8 cellular contexts compared by ENCODE assay signal in the genomic region with DNA sequence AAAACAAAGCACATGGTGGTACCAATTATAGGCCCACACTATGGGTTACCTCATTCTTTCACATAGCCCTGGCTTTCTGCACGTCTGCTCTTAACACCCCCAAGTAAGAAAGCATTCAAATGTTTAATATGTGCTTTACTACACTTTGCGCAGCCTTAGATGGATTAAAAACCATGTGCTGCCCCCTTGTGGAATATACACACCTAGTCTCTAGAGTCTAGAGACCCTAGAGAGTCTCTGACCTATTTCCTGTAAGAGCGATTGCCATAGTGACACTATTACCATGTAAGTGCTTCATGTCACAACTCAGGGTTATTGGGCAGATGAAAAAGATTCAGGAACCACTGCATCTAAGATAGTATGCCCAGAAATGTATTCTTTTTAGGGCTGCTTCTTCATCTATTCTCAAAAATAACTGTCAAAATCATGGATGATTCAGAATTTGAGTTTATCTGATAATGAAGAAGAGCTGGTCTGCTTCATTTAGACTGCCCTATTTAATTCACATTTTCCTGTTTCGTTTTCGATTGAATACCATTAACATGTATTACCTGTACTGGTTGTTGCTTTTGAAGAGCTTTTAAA.
DNase-seq lines count a peak whose midpoint lies in the region; ATAC-seq, FAIRE-seq and TF ChIP-seq lines count a peak whose summit lies in the region.

No MANE protein-coding gene starts in this region.

- H3K27me3 Mint-ChIP-seq in CD4-positive, CD25-positive, alpha-beta regulatory T cell: no peaks in the 10 kb centered on the region

- peaks cover 0 to 3% (median 1%) of the 10 kb centered on the region in 4 donors for H3K4me1 Mint-ChIP-seq in CD4-positive, CD25-positive, alpha-beta regulatory T cell

- peak; percentile 89 for FAIRE-seq in GM18507 (lab: Jason Lieb, UNC)

- no peak overlapping the region for H3K27ac Mint-ChIP-seq in CD4-positive, CD25-positive, alpha-beta regulatory T cell

- no peak for TF ChIP-seq POLR2A in erythroblast (IDR thresholded peaks at IDR 0.05; ENCODE audit: low read length)

- no peaks in the 10 kb centered on the region for H3K36me3 Mint-ChIP-seq in CD4-positive, CD25-positive, alpha-beta regulatory T cell

- H3K9me3 Mint-ChIP-seq in CD4-positive, CD25-positive, alpha-beta regulatory T cell: peaks cover 0 to 1% (median 0%) of the 10 kb centered on the region in 7 donors

- no peak overlapping the region for H3K27ac ChIP-seq in CD4-positive, CD25-positive, alpha-beta regulatory T cell (ENCODE audit: insufficient read depth, low read length, poor library complexity, severe bottlenecking)

- no peaks in the 10 kb centered on the region for H3K27me3 ChIP-seq in CD4-positive, CD25-positive, alpha-beta regulatory T cell (ENCODE audit: control insufficient read depth, insufficient read depth, low read length)

- H3K36me3 ChIP-seq in CD4-positive, CD25-positive, alpha-beta regulatory T cell (ENCODE audit: control insufficient read depth, insufficient read depth, low read length): no peaks in the 10 kb centered on the region

- no peak overlapping the region for H3K4me3 Mint-ChIP-seq in CD4-positive, CD25-positive, alpha-beta regulatory T cell

- H3K4me3 ChIP-seq in CD4-positive, CD25-positive, alpha-beta regulatory T cell (ENCODE audit: low read depth, low read length): no peak overlapping the region

- peak in 1 of 3 donors; percentile 64 for DNase-seq in CD4-positive, CD25-positive, alpha-beta regulatory T cell
- DNase-seq in GM18507 (ENCODE audit: extremely low spot score, insufficient read length, low read depth) (no peak), NCI-H1105 treated with DMSO at 0.1 percent for 48 hours (lab: John Stamatoyannopoulos, UW) (peak; percentile 75), erythroblast (lab: John Stamatoyannopoulos, UW) (peak; percentile 43 to 65), renal cortical epithelial cell (ENCODE audit: low read depth) (peak; percentile 23), 8988T (no peak)

- no peaks in the 10 kb centered on the region for H3K9me3 ChIP-seq in CD4-positive, CD25-positive, alpha-beta regulatory T cell (ENCODE audit: control insufficient read depth in 2 of 2, low read length in 2 of 2)

- no peaks in the 10 kb centered on the region for H3K4me1 ChIP-seq in CD4-positive, CD25-positive, alpha-beta regulatory T cell (ENCODE audit: control insufficient read depth, insufficient read depth, low read length, poor library complexity, severe bottlenecking)

- ATAC-seq in CD4-positive, CD25-positive, alpha-beta regulatory T cell (ENCODE audit: low read depth in 2 of 2): peak; percentile 48 to 62
- ATAC-seq in HG02852 (IDR thresholded peaks at IDR 0.05; ENCODE audit: unreplicated experiment) (peak; percentile 92), SK-N-SH treated with all-trans-retinoic acid at 6 μM for 48 hours (peak; percentile 99)

TF ChIP-seq in SK-N-SH treated with all-trans-retinoic acid at 6 μM for 48 hours, 23 proteins besides CTCF, POLR2A, EP300 and RAD21:
- TF ChIP-seq RARB (CRISPR knock-in tag; IDR thresholded peaks at IDR 0.05): no peak
- no peak for TF ChIP-seq ISL1 (CRISPR knock-in tag; IDR thresholded peaks at IDR 0.05)
- TF ChIP-seq, protein P1, sequence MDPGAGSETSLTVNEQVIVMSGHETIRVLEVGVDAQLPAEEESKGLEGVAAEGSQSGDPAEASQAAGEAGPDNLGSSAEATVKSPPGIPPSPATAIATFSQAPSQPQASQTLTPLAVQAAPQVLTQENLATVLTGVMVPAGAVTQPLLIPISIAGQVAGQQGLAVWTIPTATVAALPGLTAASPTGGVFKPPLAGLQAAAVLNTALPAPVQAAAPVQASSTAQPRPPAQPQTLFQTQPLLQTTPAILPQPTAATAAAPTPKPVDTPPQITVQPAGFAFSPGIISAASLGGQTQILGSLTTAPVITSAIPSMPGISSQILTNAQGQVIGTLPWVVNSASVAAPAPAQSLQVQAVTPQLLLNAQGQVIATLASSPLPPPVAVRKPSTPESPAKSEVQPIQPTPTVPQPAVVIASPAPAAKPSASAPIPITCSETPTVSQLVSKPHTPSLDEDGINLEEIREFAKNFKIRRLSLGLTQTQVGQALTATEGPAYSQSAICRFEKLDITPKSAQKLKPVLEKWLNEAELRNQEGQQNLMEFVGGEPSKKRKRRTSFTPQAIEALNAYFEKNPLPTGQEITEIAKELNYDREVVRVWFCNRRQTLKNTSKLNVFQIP (CRISPR knock-in tag; IDR thresholded peaks at IDR 0.05; ENCODE audit: borderline replicate concordance, low read depth): no peak
- no peak for TF ChIP-seq CSDC2 (CRISPR knock-in tag; IDR thresholded peaks at IDR 0.05)
- no peak for TF ChIP-seq ZFP3 (CRISPR knock-in tag; IDR thresholded peaks at IDR 0.05)
- TF ChIP-seq ZNF8 (CRISPR knock-in tag; IDR thresholded peaks at IDR 0.05): no peak
- no peak for TF ChIP-seq BACH2 (CRISPR knock-in tag; IDR thresholded peaks at IDR 0.05; ENCODE audit: borderline replicate concordance)
- TF ChIP-seq, protein P2, sequence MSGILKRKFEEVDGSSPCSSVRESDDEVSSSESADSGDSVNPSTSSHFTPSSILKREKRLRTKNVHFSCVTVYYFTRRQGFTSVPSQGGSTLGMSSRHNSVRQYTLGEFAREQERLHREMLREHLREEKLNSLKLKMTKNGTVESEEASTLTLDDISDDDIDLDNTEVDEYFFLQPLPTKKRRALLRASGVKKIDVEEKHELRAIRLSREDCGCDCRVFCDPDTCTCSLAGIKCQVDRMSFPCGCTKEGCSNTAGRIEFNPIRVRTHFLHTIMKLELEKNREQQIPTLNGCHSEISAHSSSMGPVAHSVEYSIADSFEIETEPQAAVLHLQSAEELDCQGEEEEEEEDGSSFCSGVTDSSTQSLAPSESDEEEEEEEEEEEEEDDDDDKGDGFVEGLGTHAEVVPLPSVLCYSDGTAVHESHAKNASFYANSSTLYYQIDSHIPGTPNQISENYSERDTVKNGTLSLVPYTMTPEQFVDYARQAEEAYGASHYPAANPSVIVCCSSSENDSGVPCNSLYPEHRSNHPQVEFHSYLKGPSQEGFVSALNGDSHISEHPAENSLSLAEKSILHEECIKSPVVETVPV (CRISPR knock-in tag; IDR thresholded peaks at IDR 0.05): no peak
- no peak for TF ChIP-seq ZNF565 (CRISPR knock-in tag; conservative IDR thresholded peaks at IDR 0.05; ENCODE audit: low read depth)
- no peak for TF ChIP-seq PPARA (CRISPR knock-in tag; IDR thresholded peaks at IDR 0.05; ENCODE audit: borderline replicate concordance)
- TF ChIP-seq, protein P3, sequence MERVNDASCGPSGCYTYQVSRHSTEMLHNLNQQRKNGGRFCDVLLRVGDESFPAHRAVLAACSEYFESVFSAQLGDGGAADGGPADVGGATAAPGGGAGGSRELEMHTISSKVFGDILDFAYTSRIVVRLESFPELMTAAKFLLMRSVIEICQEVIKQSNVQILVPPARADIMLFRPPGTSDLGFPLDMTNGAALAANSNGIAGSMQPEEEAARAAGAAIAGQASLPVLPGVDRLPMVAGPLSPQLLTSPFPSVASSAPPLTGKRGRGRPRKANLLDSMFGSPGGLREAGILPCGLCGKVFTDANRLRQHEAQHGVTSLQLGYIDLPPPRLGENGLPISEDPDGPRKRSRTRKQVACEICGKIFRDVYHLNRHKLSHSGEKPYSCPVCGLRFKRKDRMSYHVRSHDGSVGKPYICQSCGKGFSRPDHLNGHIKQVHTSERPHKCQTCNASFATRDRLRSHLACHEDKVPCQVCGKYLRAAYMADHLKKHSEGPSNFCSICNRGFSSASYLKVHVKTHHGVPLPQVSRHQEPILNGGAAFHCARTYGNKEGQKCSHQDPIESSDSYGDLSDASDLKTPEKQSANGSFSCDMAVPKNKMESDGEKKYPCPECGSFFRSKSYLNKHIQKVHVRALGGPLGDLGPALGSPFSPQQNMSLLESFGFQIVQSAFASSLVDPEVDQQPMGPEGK (CRISPR knock-in tag; IDR thresholded peaks at IDR 0.05; ENCODE audit: borderline replicate concordance): no peak
- no peak for TF ChIP-seq SNAI2 (CRISPR knock-in tag; IDR thresholded peaks at IDR 0.05)
- no peak for TF ChIP-seq OSR1 (CRISPR knock-in tag; IDR thresholded peaks at IDR 0.05)
TF ChIP-seq in SK-N-SH treated with all-trans-retinoic acid at 6 μM for 48 hours: peak in this region for 0.

Comparison
In these comparisons a context has a peak if more than half of its experiments do, and no peak if none do; other contexts are left out.
1. DNase-seq: peak in NCI-H1105 treated with DMSO at 0.1 percent for 48 hours (single experiment), erythroblast (2 of 2) and renal cortical epithelial cell (single experiment); none in GM18507 (single experiment) and 8988T (single experiment).
2. Peak in every context shown above with its lines, with median percentiles within 50 percentile points of each other: ATAC-seq.